In genomic region chr16:11743308-11744074, GRCh38 we compare ENCODE assay signal across 8 cellular contexts. TPM values are rescaled to one million over a fixed set of nuclear protein-coding genes. Genes with fewer than 3 reads are reported as not detected.
DNase-seq lines count a peak whose midpoint lies in the region; TF ChIP-seq lines count a peak whose summit lies in the region.

No MANE protein-coding gene starts in this region.

- no peaks in the 10 kb centered on the region for H3K36me3 ChIP-seq in duodenal mucosa (ENCODE audit: control insufficient read depth in 1 of 2, insufficient read depth in 2 of 2, low read length in 2 of 2)
- peaks cover 0 to 4% (median under 1%) of the 10 kb centered on the region in 3 donors for H3K36me3 ChIP-seq in tibial artery

- H3K4me1 Mint-ChIP-seq in CD14-positive monocyte = peaks cover 46% of the 10 kb centered on the region

- H3K9me3 ChIP-seq in duodenal mucosa (ENCODE audit: control insufficient read depth in 1 of 2, low read length in 2 of 2) = no peaks in the 10 kb centered on the region
- H3K9me3 ChIP-seq in mononuclear cell (ENCODE audit: low read depth, low read length) = no peaks in the 10 kb centered on the region
- no peaks in the 10 kb centered on the region for H3K9me3 ChIP-seq in tibial artery

- H3K27me3 ChIP-seq in duodenal mucosa (ENCODE audit: control insufficient read depth in 1 of 2, insufficient read depth in 2 of 2, low read length in 2 of 2) (no peaks in the 10 kb centered on the region), mononuclear cell (ENCODE audit: insufficient read depth, low read length) (no peaks in the 10 kb centered on the region), tibial artery (no peaks in the 10 kb centered on the region)

- intact Hi-C loops in CD14-positive monocyte (cut with micrococcal nuclease) (loop anchor here (5.0 kb wide), 4 partner anchors 34 to 109 kb away; partner anchors contain the start of genes ZC3H7A (in 2 of the 2) and RSL1D1 (in 1 of the 2)), tibial artery (cut with DNase I; ENCODE audit: low total_unique reads) (no loop called here)

- peaks cover 20 to 23% of the 10 kb centered on the region in 2 donors for H3K36me3 Mint-ChIP-seq in CD14-positive monocyte

- peak overlapping the region; percentile 48 to 64 for H3K9ac ChIP-seq in duodenal mucosa (ENCODE audit: low read depth in 1 of 2, low read length in 2 of 2)

- no peak for TF ChIP-seq CTCF in CD14-positive monocyte (IDR thresholded peaks at IDR 0.05)
- TF ChIP-seq CTCF in tibial artery (IDR thresholded peaks at IDR 0.05) = no peak

- peaks cover 0 to 2% (median 0%) of the 10 kb centered on the region in 3 donors for H3K27me3 Mint-ChIP-seq in CD14-positive monocyte (ENCODE audit: low read depth in 3 of 3)

- H3K4me1 ChIP-seq in duodenal mucosa (ENCODE audit: control insufficient read depth in 1 of 2, insufficient read depth in 2 of 2, low read length in 2 of 2) = peaks cover 41 to 52% of the 10 kb centered on the region in 2 donors
- H3K4me1 ChIP-seq in mononuclear cell (ENCODE audit: insufficient read depth, low read length) = peaks cover 50% of the 10 kb centered on the region
- H3K4me1 ChIP-seq in tibial artery = peaks cover 0 to 38% (median 22%) of the 10 kb centered on the region in 4 donors

- peak overlapping the region; percentile 75 to 86 for H3K4me3 Mint-ChIP-seq in CD14-positive monocyte

- no peaks in the 10 kb centered on the region for H3K9me3 Mint-ChIP-seq in CD14-positive monocyte

- peak overlapping the region; percentile 98 to 100 (median 99) for H3K27ac Mint-ChIP-seq in CD14-positive monocyte

- peak overlapping the region; percentile 58 to 69 for H3K4me3 ChIP-seq in duodenal mucosa (ENCODE audit: low read depth in 1 of 2, low read length in 2 of 2)
- H3K4me3 ChIP-seq in mononuclear cell (ENCODE audit: low read length) = peak overlapping the region; percentile 87
- H3K4me3 ChIP-seq in tibial artery = peak overlapping the region; percentile 85 to 92

- DNase-seq in CD14-positive monocyte (ENCODE audit: low spot score) (peak; percentile 98), HCEC 1CT (peak; percentile 39), SW480 (ENCODE audit: low spot score) (peak; percentile 29), tibial artery (peak; percentile 71 to 78), inferior parietal cortex (ENCODE audit: extremely low spot score) (no peak), NCI-H187 (lab: John Stamatoyannopoulos, UW) (no peak)

- peak overlapping the region; percentile 97 for H3K27ac ChIP-seq in duodenal mucosa (ENCODE audit: low read depth, low read length)
- H3K27ac ChIP-seq in tibial artery = peak overlapping the region; percentile 95 to 97

RNA-seq across cellular contexts. Expression of gene TXNDC11, which starts 0.8 kb away (rescaled TPM):
- polyA plus RNA-seq in CD14-positive monocyte = 10 to 100 TPM; 32.9 to 40.6 TPM
- 75.8 TPM for total RNA-seq in mononuclear cell

RNA-seq across cellular contexts. Expression of gene ZC3H7A, which starts 53.6 kb away (rescaled TPM):
- polyA plus RNA-seq in CD14-positive monocyte = 10 to 100 TPM; 22.6 to 27.5 TPM
- 107 TPM for total RNA-seq in mononuclear cell

Comparison
In these comparisons a context has a peak if more than half of its experiments do, and no peak if none do; other contexts are left out.
1. DNase-seq: peak in CD14-positive monocyte (single experiment), HCEC 1CT (single experiment), SW480 (single experiment) and tibial artery (2 of 2); none in inferior parietal cortex (single experiment) and NCI-H187 (0 of 2).
2. Peak in every context shown above with its lines, with median percentiles within 50 percentile points of each other: H3K4me3 ChIP-seq.